In the genomic region with DNA sequence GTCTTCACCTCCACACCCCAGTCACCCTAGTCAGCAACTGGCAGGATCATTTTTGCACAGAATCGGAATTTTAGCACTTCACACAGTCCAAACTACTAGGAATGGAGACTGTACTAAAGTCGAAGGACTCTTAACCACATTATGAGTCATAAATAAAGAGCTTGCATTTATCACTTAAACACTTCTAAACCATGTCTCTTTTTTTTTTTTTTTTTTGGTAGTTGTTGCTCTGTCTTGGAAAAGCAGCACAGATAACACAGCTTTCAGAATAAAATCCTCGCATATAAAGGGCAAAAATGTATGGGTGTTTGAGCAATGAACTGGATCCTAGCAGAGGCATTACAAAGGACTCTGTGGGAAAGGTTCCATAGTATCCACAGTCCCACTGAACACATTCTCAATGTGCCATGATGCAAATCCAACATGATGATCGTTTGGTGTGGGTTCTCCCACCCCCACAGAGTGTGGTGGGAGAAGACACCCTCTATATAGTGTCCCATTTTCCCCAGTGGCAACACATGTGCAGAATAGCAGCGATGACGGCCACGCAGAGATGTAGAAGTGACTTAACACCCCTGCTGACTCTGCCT, we compare ENCODE assay signal across 12 cellular contexts. TPM values are rescaled to one million over a fixed set of nuclear protein-coding genes. Genes with fewer than 3 reads are reported as not detected.
DNase-seq lines count a peak whose midpoint lies in the region; ATAC-seq and TF ChIP-seq lines count a peak whose summit lies in the region.
"Had no signal": no experiment of that assay in that cellular context is flagged by ENCODE, and none has a peak within 500 bp of the region (broad histone marks: within the 10 kb centered on the region; RNA-seq: fewer than 3 reads in every experiment).

No MANE protein-coding gene starts in this region.

- H3K4me3 Mint-ChIP-seq in osteocyte (ENCODE audit: unreplicated experiment), result peak overlapping the region; percentile 1

- ATAC-seq in esophagus mucosa, result peak; percentile 27
- ATAC-seq in HG03025 (IDR thresholded peaks at IDR 0.05; ENCODE audit: low FRiP score, unreplicated experiment), result no peak

- peaks cover 76% of the 10 kb centered on the region for H3K4me1 Mint-ChIP-seq in osteocyte (ENCODE audit: unreplicated experiment)

- H3K36me3 Mint-ChIP-seq in osteocyte (ENCODE audit: unreplicated experiment), result peaks cover 5% of the 10 kb centered on the region

- peak overlapping the region; percentile 89 for H3K27ac Mint-ChIP-seq in osteocyte (ENCODE audit: unreplicated experiment)

- no peaks in the 10 kb centered on the region for H3K27me3 Mint-ChIP-seq in osteocyte (ENCODE audit: unreplicated experiment)

- no peak for TF ChIP-seq CTCF in osteocyte (IDR thresholded peaks at IDR 0.05)

- H3K9me3 Mint-ChIP-seq in osteocyte (ENCODE audit: unreplicated experiment), result no peaks in the 10 kb centered on the region

- DNase-seq in GM04503 (ENCODE audit: low read depth), result peak; percentile 59
- DNase-seq in RKO (ENCODE audit: low spot score), result peak; percentile 20
- DNase-seq in osteocyte (ENCODE audit: extremely low spot score, unreplicated experiment), result no peak
- no peak for DNase-seq in stimulated activated CD4-positive, alpha-beta T cell treated with anti-CD3 and anti-CD28 coated beads, Interleukin-1b, Interleukin-23, amount 100 ng/mL, for 48 hours
- DNase-seq in GM19240 (ENCODE audit: insufficient read length, low spot score), result no peak
- DNase-seq in NAMALWA (ENCODE audit: low spot score), result no peak
- DNase-seq: amygdala; NCI-H510A; stimulated activated CD4-positive, alpha-beta T cell treated with anti-CD3 and anti-CD28 coated beads, Interleukin-4, amount 100 ng/mL, for 4 hours; thyroid gland had no signal

RNA-seq across cellular contexts. Expression of a gene that starts 47.1 kb away (rescaled TPM):
- total RNA-seq in esophagus mucosa, result 70.2 TPM
- total RNA-seq in osteocyte, result 195 and 198 TPM in 2 replicates

Comparison
In these comparisons a context has a peak if more than half of its experiments do, and no peak if none do; other contexts are left out.
1. DNase-seq: peak in GM04503 (single experiment) and RKO (single experiment); none in osteocyte (single experiment), stimulated activated CD4-positive, alpha-beta T cell treated with anti-CD3 and anti-CD28 coated beads, Interleukin-1b, Interleukin-23, amount 100 ng/mL, for 48 hours (single experiment), GM19240 (single experiment) and NAMALWA (single experiment).